21 cellular contexts compared by ENCODE assay signal in the genomic region with DNA sequence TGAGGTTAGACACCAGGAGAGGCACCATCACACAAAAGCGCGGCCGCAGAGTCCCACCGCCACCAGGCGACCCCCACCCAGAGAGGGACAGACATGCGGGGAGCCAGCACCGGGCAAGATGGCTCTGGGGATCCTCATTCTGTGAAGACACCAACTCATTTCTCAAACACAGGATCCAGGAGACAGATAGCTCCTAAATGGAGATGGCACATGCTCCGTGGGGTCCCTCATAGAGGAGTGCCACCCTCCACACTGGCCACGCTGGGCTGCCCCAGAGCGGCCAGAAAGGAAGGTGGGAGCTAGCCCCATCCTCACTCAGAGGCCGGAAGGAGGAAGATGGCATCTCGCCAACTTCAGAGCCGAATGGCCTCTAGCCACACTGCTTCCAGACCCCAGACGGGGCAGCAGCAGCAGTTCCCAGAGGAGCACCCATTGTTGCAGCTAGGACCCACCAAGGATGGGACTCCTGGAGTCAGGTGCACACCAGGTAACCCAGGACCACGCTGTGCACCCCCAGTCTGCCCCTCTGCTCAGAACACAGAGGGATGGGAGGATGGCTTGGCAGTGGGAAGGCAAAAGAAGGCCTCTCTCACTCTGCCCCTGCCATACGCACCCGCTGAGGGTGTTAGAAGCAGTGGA.
A peak's percentile ranks its signal among the peaks of the same experiment; 100 is the strongest.
DNase-seq lines count a peak whose midpoint lies in the region; ATAC-seq, FAIRE-seq and TF ChIP-seq lines count a peak whose summit lies in the region.
"Had no signal": no experiment of that assay in that cellular context is flagged by ENCODE, and none has a peak within 500 bp of the region (broad histone marks: within the 10 kb centered on the region; RNA-seq: fewer than 3 reads in every experiment).

No MANE protein-coding gene starts in this region.

- H3K9ac ChIP-seq in astrocyte (ENCODE audit: low read length) = no peak overlapping the region
- peak overlapping the region; percentile 38 for H3K9ac ChIP-seq in iPS-18a (ENCODE audit: low read length)
- H3K9ac ChIP-seq: GM23248 had no signal

- peak overlapping the region; percentile 74 for H3K4me2 ChIP-seq in astrocyte (ENCODE audit: low read length)

- peaks cover 6% of the 10 kb centered on the region for H3K4me1 ChIP-seq in astrocyte (ENCODE audit: insufficient read depth, low read length)
- H3K4me1 ChIP-seq in iPS-18a (ENCODE audit: control insufficient read depth, low read depth, low read length) = peaks cover 37% of the 10 kb centered on the region
- H3K4me1 ChIP-seq in aorta (ENCODE audit: control insufficient read depth in 1 of 2, insufficient read depth in 2 of 2, low read length in 2 of 2) = no peaks in the 10 kb centered on the region
- no peaks in the 10 kb centered on the region for H3K4me1 ChIP-seq in CD4-positive, alpha-beta memory T cell (ENCODE audit: insufficient read depth, low read length)

- TF ChIP-seq CTCF in HFFc6 (IDR thresholded peaks at IDR 0.05) = no peak
- TF ChIP-seq CTCF in astrocyte (IDR thresholded peaks at IDR 0.05; ENCODE audit: insufficient read depth, low read depth, low read length) = no peak

- WGBS in aorta, 2 donors = 81 to 88% methylated on average over 17 of the region's 17 CpGs

- DNase-seq in HFFc6 (no peak), astrocyte (ENCODE audit: low read depth) (no peak), aorta (no peak), T-helper 1 cell (no peak)
- DNase-seq in CD4-positive, alpha-beta memory T cell = no peak
- DNase-seq in activated CD4-positive, alpha-beta memory T cell treated with anti-CD3 and anti-CD28 coated beads, Interleukin-2, amount 10 ng/mL, durations not matched to agents 7 days and 5 days = no peak
- DNase-seq: activated CD4-positive, alpha-beta T cell treated with anti-CD3 and anti-CD28 coated beads for 36 hours; body of pancreas; DMS79 treated with DMSO at 0.1 percent for 48 hours; GM23248; KG1; mammary epithelial cell; NCI-H1694; SHP77; small intestine; stimulated activated naive B cell treated with anti-CD40 and anti-IgM and Interleukin-4, amounts not matched to agents 10 μg/mL and 1 μg/mL and 100 μg/mL, for 72 hours; thyroid gland had no signal

- H3K4me1 Mint-ChIP-seq in HFFc6 (ENCODE audit: low read depth) (peaks cover 13% of the 10 kb centered on the region; the same call in 1 of the 2 replicates), astrocyte (ENCODE audit: low read depth, unreplicated experiment) (no peaks in the 10 kb centered on the region)
- peaks cover 8 to 26% (median 15%) of the 10 kb centered on the region in 4 donors for H3K4me1 Mint-ChIP-seq in CD4-positive, alpha-beta memory T cell
- H3K4me1 Mint-ChIP-seq in activated CD4-positive, alpha-beta memory T cell treated with anti-CD3 and anti-CD28 coated beads, Interleukin-2, amount 10 ng/mL, durations not matched to agents 7 days and 5 days = peaks cover 8% of the 10 kb centered on the region
- H3K4me1 Mint-ChIP-seq: activated T-helper 17 cell treated with anti-CD3 and anti-CD28 coated beads, Interleukin-2, amount 50 U/mL, for 72 hours had no signal

- H3K4me3 ChIP-seq in astrocyte (ENCODE audit: insufficient read depth, low read depth, low read length) (no peak overlapping the region), iPS-18a (ENCODE audit: low read length) (peak overlapping the region; percentile 49), aorta (ENCODE audit: low read length in 2 of 2) (no peak overlapping the region)
- no peak overlapping the region for H3K4me3 ChIP-seq in CD4-positive, alpha-beta memory T cell (ENCODE audit: low read length in 2 of 2)
- H3K4me3 ChIP-seq: body of pancreas, GM23248, thyroid gland had no signal

- no peaks in the 10 kb centered on the region for H3K79me2 ChIP-seq in astrocyte (ENCODE audit: insufficient read depth, low read length)

- H3K36me3 Mint-ChIP-seq in HFFc6 (ENCODE audit: low read depth) = no peaks in the 10 kb centered on the region
- peaks cover 5% of the 10 kb centered on the region for H3K36me3 Mint-ChIP-seq in astrocyte (ENCODE audit: low read depth, unreplicated experiment)
- no peaks in the 10 kb centered on the region for H3K36me3 Mint-ChIP-seq in CD4-positive, alpha-beta memory T cell
- H3K36me3 Mint-ChIP-seq in activated CD4-positive, alpha-beta memory T cell treated with anti-CD3 and anti-CD28 coated beads, Interleukin-2, amount 10 ng/mL, durations not matched to agents 7 days and 5 days (ENCODE audit: low read depth) = no peaks in the 10 kb centered on the region
- H3K36me3 Mint-ChIP-seq: stimulated activated naive B cell treated with anti-CD40 and anti-IgM and Interleukin-4, amounts not matched to agents 10 μg/mL and 1 μg/mL and 100 μg/mL, for 72 hours had no signal

- peak overlapping the region; percentile 11 for H2AFZ ChIP-seq in astrocyte (ENCODE audit: low read depth, low read length)
- H2AFZ ChIP-seq: GM23248 had no signal

- no peak overlapping the region for H3K27ac ChIP-seq in astrocyte (ENCODE audit: low read depth, low read length)
- no peak overlapping the region for H3K27ac ChIP-seq in iPS-18a (ENCODE audit: low read length)
- no peak overlapping the region for H3K27ac ChIP-seq in aorta (ENCODE audit: low read depth in 1 of 2, low read length in 2 of 2)
- H3K27ac ChIP-seq in CD4-positive, alpha-beta memory T cell (ENCODE audit: low read depth, low read length) = no peak overlapping the region
- H3K27ac ChIP-seq: body of pancreas, GM23248, thyroid gland had no signal

- CTCF ChIA-PET in CD4-positive, alpha-beta memory T cell (lab: Charles Lee; ENCODE audit: partially characterized antibody) = interaction anchor here (0.6 kb wide), 1 partner anchor 53 kb away, joined by 3 read pairs; no protein-coding TSS in a partner anchor
- CTCF ChIA-PET in activated CD4-positive, alpha-beta memory T cell treated with anti-CD3 and anti-CD28 coated beads, Interleukin-2, amount 10 ng/mL, durations not matched to agents 7 days and 5 days (lab: Charles Lee) = interaction anchor here (1.8 kb wide), 1 partner anchor 237 kb away, joined by 7 read pairs; no protein-coding TSS in a partner anchor

- H3K36me3 ChIP-seq in astrocyte (ENCODE audit: insufficient read depth, low read length) = no peaks in the 10 kb centered on the region
- no peaks in the 10 kb centered on the region for H3K36me3 ChIP-seq in iPS-18a (ENCODE audit: control insufficient read depth, low read depth, low read length)
- no peaks in the 10 kb centered on the region for H3K36me3 ChIP-seq in aorta (ENCODE audit: control insufficient read depth in 1 of 2, insufficient read depth in 2 of 2, low read length in 1 of 2)
- H3K36me3 ChIP-seq in CD4-positive, alpha-beta memory T cell (ENCODE audit: insufficient read depth, low read length) = no peaks in the 10 kb centered on the region
- H3K36me3 ChIP-seq: thyroid gland had no signal

- intact Hi-C loops in aorta (cut with DNase I) = no loop called here
- intact Hi-C loops in CD4-positive, alpha-beta memory T cell (cut with micrococcal nuclease) = no loop called here

- no peaks in the 10 kb centered on the region for H3K9me3 ChIP-seq in astrocyte (ENCODE audit: insufficient read depth, low read depth, low read length)
- H3K9me3 ChIP-seq in iPS-18a (ENCODE audit: control insufficient read depth, low read depth, low read length) = no peaks in the 10 kb centered on the region
- no peaks in the 10 kb centered on the region for H3K9me3 ChIP-seq in aorta (ENCODE audit: control insufficient read depth, low read length)
- no peaks in the 10 kb centered on the region for H3K9me3 ChIP-seq in CD4-positive, alpha-beta memory T cell (ENCODE audit: control insufficient read depth in 1 of 2, low read length in 2 of 2)
- H3K9me3 ChIP-seq: body of pancreas, thyroid gland had no signal

- H3K27ac Mint-ChIP-seq in HFFc6 = no peak overlapping the region
- H3K27ac Mint-ChIP-seq in astrocyte (ENCODE audit: unreplicated experiment) = no peak overlapping the region
- no peak overlapping the region for H3K27ac Mint-ChIP-seq in CD4-positive, alpha-beta memory T cell
- no peak overlapping the region for H3K27ac Mint-ChIP-seq in activated CD4-positive, alpha-beta memory T cell treated with anti-CD3 and anti-CD28 coated beads, Interleukin-2, amount 10 ng/mL, durations not matched to agents 7 days and 5 days
- H3K27ac Mint-ChIP-seq: activated CD4-positive, alpha-beta T cell treated with anti-CD3 and anti-CD28 coated beads for 36 hours; activated naive CD8-positive, alpha-beta T cell; activated T-helper 17 cell treated with anti-CD3 and anti-CD28 coated beads, Interleukin-2, amount 50 U/mL, for 72 hours; stimulated activated naive B cell treated with anti-CD40 and anti-IgM and Interleukin-4, amounts not matched to agents 10 μg/mL and 1 μg/mL and 100 μg/mL, for 72 hours had no signal

- no peaks in the 10 kb centered on the region for H4K20me1 ChIP-seq in astrocyte (ENCODE audit: insufficient read depth, low read length)

- no peak for FAIRE-seq in astrocyte (lab: Jason Lieb, UNC)
- FAIRE-seq: colon, small intestine had no signal

- H3K27me3 ChIP-seq in astrocyte (ENCODE audit: insufficient read depth, low read length) = peaks cover 68% of the 10 kb centered on the region
- H3K27me3 ChIP-seq in iPS-18a (ENCODE audit: control insufficient read depth, insufficient read depth, low read length) = peaks cover 4% of the 10 kb centered on the region
- peaks cover 0 to 3% of the 10 kb centered on the region in 2 donors for H3K27me3 ChIP-seq in aorta (ENCODE audit: control insufficient read depth in 1 of 2, insufficient read depth in 2 of 2, low read length in 1 of 2)
- H3K27me3 ChIP-seq in CD4-positive, alpha-beta memory T cell (ENCODE audit: insufficient read depth, low read length) = peaks cover 19% of the 10 kb centered on the region

- POLR2A ChIA-PET in CD4-positive, alpha-beta memory T cell (lab: Charles Lee; ENCODE audit: partially characterized antibody) = no interaction called here
- POLR2A ChIA-PET in activated CD4-positive, alpha-beta memory T cell treated with anti-CD3 and anti-CD28 coated beads, Interleukin-2, amount 10 ng/mL, durations not matched to agents 7 days and 5 days (lab: Charles Lee) = no interaction called here

- H3K9me3 Mint-ChIP-seq in HFFc6 (peaks cover 4% of the 10 kb centered on the region; the same call in 1 of the 2 replicates), astrocyte (ENCODE audit: unreplicated experiment) (peaks cover 16% of the 10 kb centered on the region)
- no peaks in the 10 kb centered on the region for H3K9me3 Mint-ChIP-seq in CD4-positive, alpha-beta memory T cell
- H3K9me3 Mint-ChIP-seq in activated CD4-positive, alpha-beta memory T cell treated with anti-CD3 and anti-CD28 coated beads, Interleukin-2, amount 10 ng/mL, durations not matched to agents 7 days and 5 days = no peaks in the 10 kb centered on the region
- H3K9me3 Mint-ChIP-seq: activated T-helper 17 cell treated with anti-CD3 and anti-CD28 coated beads, Interleukin-2, amount 50 U/mL, for 72 hours; stimulated activated naive B cell treated with anti-CD40 and anti-IgM and Interleukin-4, amounts not matched to agents 10 μg/mL and 1 μg/mL and 100 μg/mL, for 72 hours had no signal

- peak; percentile 34 for ATAC-seq in aorta (ENCODE audit: low FRiP score)
- ATAC-seq: activated CD4-positive, alpha-beta T cell treated with anti-CD3 and anti-CD28 coated beads for 36 hours; activated T-helper 17 cell treated with anti-CD3 and anti-CD28 coated beads, Interleukin-2, amount 50 U/mL, for 72 hours; body of pancreas; stimulated activated naive B cell treated with anti-CD40 and anti-IgM and Interleukin-4, amounts not matched to agents 10 μg/mL and 1 μg/mL and 100 μg/mL, for 72 hours had no signal

- H3K27me3 Mint-ChIP-seq in HFFc6 (ENCODE audit: insufficient read depth) (peaks cover 29% of the 10 kb centered on the region), astrocyte (ENCODE audit: low read depth, unreplicated experiment) (peaks cover 71% of the 10 kb centered on the region)
- peaks cover 21 to 29% of the 10 kb centered on the region in 2 donors for H3K27me3 Mint-ChIP-seq in CD4-positive, alpha-beta memory T cell
- peaks cover 54% of the 10 kb centered on the region for H3K27me3 Mint-ChIP-seq in activated CD4-positive, alpha-beta memory T cell treated with anti-CD3 and anti-CD28 coated beads, Interleukin-2, amount 10 ng/mL, durations not matched to agents 7 days and 5 days

- H3K4me3 Mint-ChIP-seq in HFFc6 = peak overlapping the region; percentile 63; the same call in 1 of the 2 replicates
- H3K4me3 Mint-ChIP-seq in astrocyte (ENCODE audit: unreplicated experiment) = no peak overlapping the region
- no peak overlapping the region for H3K4me3 Mint-ChIP-seq in CD4-positive, alpha-beta memory T cell
- no peak overlapping the region for H3K4me3 Mint-ChIP-seq in activated CD4-positive, alpha-beta memory T cell treated with anti-CD3 and anti-CD28 coated beads, Interleukin-2, amount 10 ng/mL, durations not matched to agents 7 days and 5 days
- H3K4me3 Mint-ChIP-seq: activated CD4-positive, alpha-beta T cell treated with anti-CD3 and anti-CD28 coated beads for 36 hours; activated naive CD8-positive, alpha-beta T cell had no signal
